Comparison of ENCODE assay signal across 22 cellular contexts in genomic region chr1:185450123-185450788, GRCh38.
DNase-seq lines count a peak whose midpoint lies in the region; ATAC-seq and TF ChIP-seq lines count a peak whose summit lies in the region.
"Had no signal": no experiment of that assay in that cellular context is flagged by ENCODE, and none has a peak within 500 bp of the region (broad histone marks: within the 10 kb centered on the region; RNA-seq: fewer than 3 reads in every experiment).

No MANE protein-coding gene starts in this region.

- H3K4me1 ChIP-seq in colonic mucosa: no peaks in the 10 kb centered on the region
- no peaks in the 10 kb centered on the region for H3K4me1 ChIP-seq in left lung
- H3K4me1 ChIP-seq: BE2C; BLaER1 treated with 17β-estradiol and CSF1 and Interleukin-3, amounts not matched to agents 10 nM and 100 nM had no signal

- H3K4me3 ChIP-seq in colonic mucosa (no peak overlapping the region), left lung (no peak overlapping the region)
- H3K4me3 ChIP-seq: A549; BLaER1 treated with 17β-estradiol and CSF1 and Interleukin-3, amounts not matched to agents 10 nM and 100 nM; HAP-1 had no signal

- H3K27me3 Mint-ChIP-seq in progenitor cell of endocrine pancreas: no peaks in the 10 kb centered on the region
- no peaks in the 10 kb centered on the region for H3K27me3 Mint-ChIP-seq in activated T-helper 1 cell treated with anti-CD3 and anti-CD28 coated beads, Interleukin-12 subunit alpha, Interleukin-12 subunit beta, Interleukin-2, Interleukin-4 antibody, amounts not matched to agents 30 ng/mL and 10 ng/mL and 1 ng/mL, durations not matched to agents 14 hours and 24 hours and 36 hours (ENCODE audit: insufficient read depth)
- H3K27me3 Mint-ChIP-seq: CD4-positive, alpha-beta memory T cell had no signal

- H3K27me3 ChIP-seq in colonic mucosa: no peaks in the 10 kb centered on the region
- H3K27me3 ChIP-seq in left lung: no peaks in the 10 kb centered on the region
- H3K27me3 ChIP-seq: BE2C; BLaER1 treated with 17β-estradiol and CSF1 and Interleukin-3, amounts not matched to agents 10 nM and 100 nM had no signal

- no peaks in the 10 kb centered on the region for H3K4me1 Mint-ChIP-seq in progenitor cell of endocrine pancreas (ENCODE audit: low read depth)
- peaks cover 17% of the 10 kb centered on the region for H3K4me1 Mint-ChIP-seq in activated T-helper 1 cell treated with anti-CD3 and anti-CD28 coated beads, Interleukin-12 subunit alpha, Interleukin-12 subunit beta, Interleukin-2, Interleukin-4 antibody, amounts not matched to agents 30 ng/mL and 10 ng/mL and 1 ng/mL, durations not matched to agents 14 hours and 24 hours and 36 hours (ENCODE audit: low read depth)
- H3K4me1 Mint-ChIP-seq: CD14-positive monocyte had no signal

- H3K36me3 ChIP-seq in colonic mucosa: no peaks in the 10 kb centered on the region
- H3K36me3 ChIP-seq in left lung: no peaks in the 10 kb centered on the region
- H3K36me3 ChIP-seq: BE2C; BLaER1 treated with 17β-estradiol and CSF1 and Interleukin-3, amounts not matched to agents 10 nM and 100 nM; HAP-1 had no signal

- peak; percentile 38 for DNase-seq in colonic mucosa
- DNase-seq in left lung: no peak
- DNase-seq in progenitor cell of endocrine pancreas (ENCODE audit: low spot score, unreplicated experiment): no peak
- DNase-seq in substantia nigra (lab: John Stamatoyannopoulos, UW): no peak
- no peak for DNase-seq in activated T-helper 1 cell treated with anti-CD3 and anti-CD28 coated beads, Interleukin-12 subunit alpha, Interleukin-12 subunit beta, Interleukin-2, Interleukin-4 antibody, amounts not matched to agents 30 ng/mL and 10 ng/mL and 1 ng/mL, durations not matched to agents 14 hours and 24 hours and 36 hours (ENCODE audit: low spot score)
- no peak for DNase-seq in NCI-H69 (lab: John Stamatoyannopoulos, UW)
- DNase-seq in NCI-H187 treated with DMSO at 0.1 percent for 48 hours (lab: John Stamatoyannopoulos, UW): no peak
- DNase-seq: 8988T; ACHN; AML-193; BE2C; Calu3; CD4-positive, alpha-beta memory T cell; COR-L47; DMS79 treated with DMSO at 0.1 percent for 48 hours; GF-D8; GOT3; HFFc6 had no signal

- peak overlapping the region; percentile 14 for H3K27ac Mint-ChIP-seq in progenitor cell of endocrine pancreas
- H3K27ac Mint-ChIP-seq in activated T-helper 1 cell treated with anti-CD3 and anti-CD28 coated beads, Interleukin-12 subunit alpha, Interleukin-12 subunit beta, Interleukin-2, Interleukin-4 antibody, amounts not matched to agents 30 ng/mL and 10 ng/mL and 1 ng/mL, durations not matched to agents 14 hours and 24 hours and 36 hours: no peak overlapping the region
- H3K27ac Mint-ChIP-seq: CD14-positive monocyte; CD4-positive, alpha-beta memory T cell; HFFc6 had no signal

- ATAC-seq in left lung: peak; percentile 43
- ATAC-seq: A549 had no signal

- no peaks in the 10 kb centered on the region for H3K36me3 Mint-ChIP-seq in progenitor cell of endocrine pancreas (ENCODE audit: insufficient read depth)
- H3K36me3 Mint-ChIP-seq in activated T-helper 1 cell treated with anti-CD3 and anti-CD28 coated beads, Interleukin-12 subunit alpha, Interleukin-12 subunit beta, Interleukin-2, Interleukin-4 antibody, amounts not matched to agents 30 ng/mL and 10 ng/mL and 1 ng/mL, durations not matched to agents 14 hours and 24 hours and 36 hours (ENCODE audit: low read depth): peaks cover 11% of the 10 kb centered on the region
- H3K36me3 Mint-ChIP-seq: CD4-positive, alpha-beta memory T cell had no signal

- H3K9me3 Mint-ChIP-seq in progenitor cell of endocrine pancreas (ENCODE audit: low read depth): peaks cover 19% of the 10 kb centered on the region
- peaks cover 31% of the 10 kb centered on the region for H3K9me3 Mint-ChIP-seq in activated T-helper 1 cell treated with anti-CD3 and anti-CD28 coated beads, Interleukin-12 subunit alpha, Interleukin-12 subunit beta, Interleukin-2, Interleukin-4 antibody, amounts not matched to agents 30 ng/mL and 10 ng/mL and 1 ng/mL, durations not matched to agents 14 hours and 24 hours and 36 hours
- H3K9me3 Mint-ChIP-seq: HFFc6 had no signal

- no peak overlapping the region for H3K9ac ChIP-seq in colonic mucosa (ENCODE audit: low read depth in 2 of 2, low read length in 2 of 2)
- H3K9ac ChIP-seq: BLaER1 treated with 17β-estradiol and CSF1 and Interleukin-3, amounts not matched to agents 10 nM and 100 nM had no signal

- H3K9me3 ChIP-seq in colonic mucosa (no peaks in the 10 kb centered on the region), left lung (no peaks in the 10 kb centered on the region)
- H3K9me3 ChIP-seq: BE2C; BLaER1 treated with 17β-estradiol and CSF1 and Interleukin-3, amounts not matched to agents 10 nM and 100 nM; HAP-1 had no signal

- H3K27ac ChIP-seq in colonic mucosa (peak overlapping the region; percentile 73), left lung (no peak overlapping the region), substantia nigra (ENCODE audit: low read depth, low read length, poor library complexity, severe bottlenecking) (no peak overlapping the region)
- H3K27ac ChIP-seq: BLaER1 treated with 17β-estradiol and CSF1 and Interleukin-3, amounts not matched to agents 10 nM and 100 nM had no signal

- no peak overlapping the region for H3K4me3 Mint-ChIP-seq in progenitor cell of endocrine pancreas (ENCODE audit: low read depth)
- H3K4me3 Mint-ChIP-seq in activated T-helper 1 cell treated with anti-CD3 and anti-CD28 coated beads, Interleukin-12 subunit alpha, Interleukin-12 subunit beta, Interleukin-2, Interleukin-4 antibody, amounts not matched to agents 30 ng/mL and 10 ng/mL and 1 ng/mL, durations not matched to agents 14 hours and 24 hours and 36 hours: no peak overlapping the region
- H3K4me3 Mint-ChIP-seq: CD14-positive monocyte; CD4-positive, alpha-beta memory T cell; HFFc6 had no signal

- intact Hi-C loops in colonic mucosa (cut with DNase I) (no loop called here), left lung (cut with DNase I) (no loop called here)
- intact Hi-C loops in activated T-helper 1 cell treated with anti-CD3 and anti-CD28 coated beads, Interleukin-12 subunit alpha, Interleukin-12 subunit beta, Interleukin-2, Interleukin-4 antibody, amounts not matched to agents 30 ng/mL and 10 ng/mL and 1 ng/mL, durations not matched to agents 14 hours and 24 hours and 36 hours (cut with micrococcal nuclease): no loop called here

- no peak for TF ChIP-seq CTCF in colonic mucosa (IDR thresholded peaks at IDR 0.05)
- no peak for TF ChIP-seq CTCF in left lung (IDR thresholded peaks at IDR 0.05)
- no peak for TF ChIP-seq CTCF in progenitor cell of endocrine pancreas (IDR thresholded peaks at IDR 0.05; ENCODE audit: unreplicated experiment)
